8 cellular contexts compared by ENCODE assay signal in genomic region chr6:111565316-111566221, GRCh38. TPM values are rescaled to one million over a fixed set of nuclear protein-coding genes. Genes with fewer than 3 reads are reported as not detected.
DNase-seq lines count a peak whose midpoint lies in the region; ATAC-seq and TF ChIP-seq lines count a peak whose summit lies in the region.

No MANE protein-coding gene starts in this region.

- peaks cover 10% of the 10 kb centered on the region for H3K4me1 ChIP-seq in parathyroid adenoma

- H3K79me2 ChIP-seq in parathyroid adenoma: no peaks in the 10 kb centered on the region

- H3K27me3 Mint-ChIP-seq in chondrocyte (ENCODE audit: low read depth): no peaks in the 10 kb centered on the region

- peaks cover 66% of the 10 kb centered on the region for H3K4me1 Mint-ChIP-seq in chondrocyte (ENCODE audit: low read depth)

- H3K27ac ChIP-seq in parathyroid adenoma: no peak overlapping the region

- TF ChIP-seq CTCF in chondrocyte (IDR thresholded peaks at IDR 0.05): peak; percentile 28
- peak; percentile 41 for TF ChIP-seq CTCF in parathyroid adenoma (IDR thresholded peaks at IDR 0.05)

- no peak overlapping the region for H3K4me3 ChIP-seq in parathyroid adenoma (ENCODE audit: low read depth, low read length)

- no peak overlapping the region for H2AFZ ChIP-seq in parathyroid adenoma

- H3K9ac ChIP-seq in parathyroid adenoma: no peak overlapping the region

- H3K27ac Mint-ChIP-seq in chondrocyte (ENCODE audit: unreplicated experiment): peak overlapping the region; percentile 75

- H3K4me3 Mint-ChIP-seq in chondrocyte (ENCODE audit: unreplicated experiment): no peak overlapping the region

- H3K27me3 ChIP-seq in parathyroid adenoma (ENCODE audit: control insufficient read depth, insufficient read depth, low read length): no peaks in the 10 kb centered on the region

- no peaks in the 10 kb centered on the region for H3K9me3 Mint-ChIP-seq in chondrocyte (ENCODE audit: low read depth)

- peak; percentile 24 for DNase-seq in activated naive CD4-positive, alpha-beta T cell treated with Interleukin-2 at 50 U/mL for 16 hours
- DNase-seq in activated naive CD4-positive, alpha-beta T cell (lab: John Stamatoyannopoulos, UW): no peak
- DNase-seq in NCI-H524 treated with DMSO at 0.1 percent for 48 hours (lab: John Stamatoyannopoulos, UW): peak; percentile 81
- DNase-seq in chondrocyte (ENCODE audit: low spot score): no peak

- no peaks in the 10 kb centered on the region for H3K9me3 ChIP-seq in parathyroid adenoma (ENCODE audit: control insufficient read depth, low read length)

- no peaks in the 10 kb centered on the region for H3K36me3 ChIP-seq in parathyroid adenoma (ENCODE audit: control insufficient read depth, insufficient read depth, low read length)

- H3K36me3 Mint-ChIP-seq in chondrocyte (ENCODE audit: low read depth): peaks cover 45% of the 10 kb centered on the region

- no peak overlapping the region for H3K4me2 ChIP-seq in parathyroid adenoma (ENCODE audit: low read length)

- ATAC-seq in HG02884 (IDR thresholded peaks at IDR 0.05; ENCODE audit: unreplicated experiment) (peak; percentile 65), HG02970 (IDR thresholded peaks at IDR 0.05; ENCODE audit: low FRiP score, unreplicated experiment) (no peak), HG03135 (IDR thresholded peaks at IDR 0.05; ENCODE audit: unreplicated experiment) (no peak)

RNA-seq across cellular contexts. Expression of gene TRAF3IP2, which starts 40.1 kb away (rescaled TPM):
- total RNA-seq in chondrocyte: 29.3 to 51.5 TPM (median 29.9 TPM) in 3 replicates

Comparison
In these comparisons a context has a peak if more than half of its experiments do, and no peak if none do; other contexts are left out.
1. DNase-seq: peak in activated naive CD4-positive, alpha-beta T cell treated with Interleukin-2 at 50 U/mL for 16 hours (single experiment) and NCI-H524 treated with DMSO at 0.1 percent for 48 hours (single experiment); none in activated naive CD4-positive, alpha-beta T cell (0 of 4) and chondrocyte (single experiment).